Comparison of ENCODE assay signal across 20 cellular contexts in genomic region chr1:200963076-200963475, GRCh38.
"Had no signal": no experiment of that assay in that cellular context is flagged by ENCODE, and none has a peak within 500 bp of the region (broad histone marks: within the 10 kb centered on the region; RNA-seq: fewer than 3 reads in every experiment).

No MANE protein-coding gene starts in this region.

- H3K36me3 Mint-ChIP-seq: stimulated activated naive B cell treated with anti-CD40 and anti-IgM and Interleukin-4, amounts not matched to agents 10 μg/mL and 1 μg/mL and 100 μg/mL, for 72 hours had no signal

- H3K4me3 ChIP-seq: ascending aorta, cardiac muscle cell, lower lobe of right lung, pancreas, tibial nerve, uterus had no signal

- H3K27me3 ChIP-seq: ascending aorta, cardiac muscle cell, pancreas, tibial nerve, uterus had no signal

- H3K9me3 Mint-ChIP-seq: activated T-helper 1 cell treated with anti-CD3 and anti-CD28 coated beads, Interleukin-12 subunit alpha, Interleukin-12 subunit beta, Interleukin-2, Interleukin-4 antibody, amounts not matched to agents 30 ng/mL and 10 ng/mL and 1 ng/mL, durations not matched to agents 14 hours and 24 hours and 36 hours; stimulated activated naive B cell treated with anti-CD40 and anti-IgM and Interleukin-4, amounts not matched to agents 10 μg/mL and 1 μg/mL and 100 μg/mL, for 72 hours had no signal

- H3K27ac Mint-ChIP-seq: activated T-helper 1 cell treated with anti-CD3 and anti-CD28 coated beads, Interleukin-12 subunit alpha, Interleukin-12 subunit beta, Interleukin-2, Interleukin-4 antibody, amounts not matched to agents 30 ng/mL and 10 ng/mL and 1 ng/mL, durations not matched to agents 14 hours and 24 hours and 36 hours; stimulated activated naive B cell treated with anti-CD40 and anti-IgM and Interleukin-4, amounts not matched to agents 10 μg/mL and 1 μg/mL and 100 μg/mL, for 72 hours had no signal

- H3K27ac ChIP-seq: ascending aorta, cardiac muscle cell, lower lobe of right lung, pancreas, tibial nerve, uterus had no signal

- DNase-seq: activated CD4-positive, alpha-beta T cell treated with anti-CD3 and anti-CD28 coated beads, Interleukin-2, amount 50 U/mL, for 1 hour; activated CD8-positive, alpha-beta memory T cell treated with anti-CD3 and anti-CD28 coated beads for 24 hours; activated naive CD4-positive, alpha-beta T cell treated with Interleukin-2 at 50 U/mL for 16 hours; effector CD4-positive, alpha-beta T cell; foreskin fibroblast; glutamatergic neuron; hypothalamus; left cardiac atrium; lower lobe of right lung; stimulated activated CD4-positive, alpha-beta T cell treated with anti-CD3 and anti-CD28 coated beads, Interleukin-2, amount 100 ng/mL, for 48 hours; stimulated activated naive B cell treated with anti-CD40 and anti-IgM and Interleukin-4, amounts not matched to agents 10 μg/mL and 1 μg/mL and 100 μg/mL, for 72 hours; substantia nigra; T1000; uterus had no signal

- H3K4me1 ChIP-seq: ascending aorta, lower lobe of right lung, pancreas, uterus had no signal

- H3K9me3 ChIP-seq: ascending aorta, lower lobe of right lung, pancreas, tibial nerve, uterus had no signal

- ATAC-seq: activated CD4-positive, CD25-positive, alpha-beta regulatory T cell treated with anti-CD3 and anti-CD28 coated beads, Interleukin-2, amount 50 U/mL, for 24 hours; left cardiac atrium; lower lobe of right lung; pancreas; stimulated activated naive B cell treated with anti-CD40 and anti-IgM and Interleukin-4, amounts not matched to agents 10 μg/mL and 1 μg/mL and 100 μg/mL, for 72 hours had no signal

- H3K4me3 Mint-ChIP-seq: activated T-helper 1 cell treated with anti-CD3 and anti-CD28 coated beads, Interleukin-12 subunit alpha, Interleukin-12 subunit beta, Interleukin-2, Interleukin-4 antibody, amounts not matched to agents 30 ng/mL and 10 ng/mL and 1 ng/mL, durations not matched to agents 14 hours and 24 hours and 36 hours; stimulated activated naive B cell treated with anti-CD40 and anti-IgM and Interleukin-4, amounts not matched to agents 10 μg/mL and 1 μg/mL and 100 μg/mL, for 72 hours had no signal

- H3K36me3 ChIP-seq: ascending aorta, cardiac muscle cell, lower lobe of right lung, pancreas, tibial nerve, uterus had no signal

- H3K27me3 Mint-ChIP-seq: stimulated activated naive B cell treated with anti-CD40 and anti-IgM and Interleukin-4, amounts not matched to agents 10 μg/mL and 1 μg/mL and 100 μg/mL, for 72 hours had no signal
